ENCODE assay signal across 8 cellular contexts in the genomic region with DNA sequence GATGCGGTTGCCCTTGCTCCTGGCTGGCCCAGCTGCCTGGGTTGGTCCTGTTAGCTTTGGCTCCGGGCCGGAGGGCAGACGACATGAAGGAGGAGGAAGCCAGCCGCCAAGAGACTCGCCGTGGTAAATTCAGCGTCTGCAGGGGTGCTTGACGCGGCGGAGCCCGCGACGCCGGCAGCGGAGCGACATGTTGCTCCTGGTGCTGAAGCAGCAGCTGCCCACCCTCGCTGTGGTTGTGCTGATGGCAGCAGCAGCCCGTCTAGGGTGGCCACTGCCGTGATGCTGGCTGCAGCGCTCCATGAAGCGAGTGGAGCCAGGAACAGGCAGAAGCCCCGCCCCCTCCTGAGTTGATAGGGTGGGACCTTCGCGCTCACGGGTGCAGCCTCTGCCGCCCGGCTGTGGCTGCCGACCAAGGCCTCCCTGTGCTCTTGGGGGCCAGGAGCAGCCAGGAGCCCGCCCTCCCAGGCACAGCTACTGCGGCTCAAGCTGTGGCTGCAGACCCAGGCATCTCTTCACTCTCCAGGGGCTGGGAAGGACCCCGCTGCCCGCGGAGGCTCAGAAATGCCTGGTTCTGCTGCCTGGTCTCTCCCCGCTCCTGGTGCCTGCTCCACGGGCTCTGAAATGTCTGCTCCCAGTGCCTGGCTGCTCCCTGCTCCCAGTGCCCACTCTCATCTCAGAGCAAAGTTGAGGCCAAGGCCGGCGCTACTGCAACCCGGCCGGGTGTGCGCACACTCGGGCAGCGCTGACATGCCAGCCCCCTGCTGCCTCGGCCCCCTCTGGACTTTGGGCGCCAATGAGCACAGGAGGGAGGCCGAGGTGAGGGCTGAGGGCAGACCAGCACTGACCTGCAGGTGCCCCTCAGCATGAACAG. TPM values are rescaled to one million over a fixed set of nuclear protein-coding genes. Genes with fewer than 3 reads are reported as not detected.
DNase-seq lines count a peak whose midpoint lies in the region; ATAC-seq and TF ChIP-seq lines count a peak whose summit lies in the region.

No MANE protein-coding gene starts in this region.

- H3K27me3 ChIP-seq in AG04450 (ENCODE audit: control insufficient read depth, insufficient read depth, low read length) = no peaks in the 10 kb centered on the region

- POLR2A ChIA-PET in AG04450 (lab: Yijun Ruan, JAX) = no interaction called here
- POLR2A ChIA-PET in activated B cell treated with CpG ODN at 0.5 μM for 24 hours (lab: Charles Lee) = interaction anchor here (1.5 to 7.1 kb wide), 4 partner anchors 10 to 58 kb away, joined by 4 to 250 read pairs (median 38); a partner anchor contains a TSS

- no peaks in the 10 kb centered on the region for H3K9me3 Mint-ChIP-seq in activated B cell treated with CpG ODN at 0.5 μM for 24 hours
- H3K9me3 Mint-ChIP-seq in central memory CD8-positive, alpha-beta T cell = no peaks in the 10 kb centered on the region

- H3K4me3 ChIP-seq in AG04450 (ENCODE audit: low read depth, low read length) = peak overlapping the region; percentile 75

- peaks cover 3% of the 10 kb centered on the region for H3K36me3 Mint-ChIP-seq in activated B cell treated with CpG ODN at 0.5 μM for 24 hours (ENCODE audit: low read depth)
- peaks cover 15% of the 10 kb centered on the region for H3K36me3 Mint-ChIP-seq in central memory CD8-positive, alpha-beta T cell (ENCODE audit: insufficient read depth)

- no peaks in the 10 kb centered on the region; the same call in 1 of the 2 replicates for H3K9me3 ChIP-seq in AG04450 (ENCODE audit: control insufficient read depth, insufficient read depth, low read length)

- no peak for DNase-seq in AG04450 (ENCODE audit: low read depth, low spot score)
- DNase-seq in NCI-H2196 treated with DMSO at 0.1 percent for 48 hours (lab: John Stamatoyannopoulos, UW; ENCODE audit: unreplicated experiment) = peak; percentile 47
- peak; percentile 67 for DNase-seq in activated B cell treated with CpG ODN at 0.5 μM for 24 hours
- peak; percentile 50 to 59 for DNase-seq in central memory CD8-positive, alpha-beta T cell (ENCODE audit: low spot score in 2 of 2)
- peak; percentile 31 for DNase-seq in kidney glomerular epithelial cell (lab: John Stamatoyannopoulos, UW)
- DNase-seq in stimulated activated CD4-positive, alpha-beta T cell treated with anti-CD3 and anti-CD28 coated beads, Interleukin-1b, Interleukin-23, amount 100 ng/mL, for 1 hour (ENCODE audit: low read depth in 2 of 2) = peak; percentile 48 to 64

- H3K27me3 Mint-ChIP-seq in activated B cell treated with CpG ODN at 0.5 μM for 24 hours = no peaks in the 10 kb centered on the region
- H3K27me3 Mint-ChIP-seq in central memory CD8-positive, alpha-beta T cell = no peaks in the 10 kb centered on the region

- intact Hi-C loops in activated B cell treated with CpG ODN at 0.5 μM for 24 hours (cut with micrococcal nuclease) = loop anchor here (1.0 kb wide), 2 partner anchors 10 to 37 kb away; no protein-coding TSS in a partner anchor

- TF ChIP-seq CTCF in AG04450 (IDR thresholded peaks at IDR 0.05; ENCODE audit: low read depth, low read length) (no peak), activated B cell treated with CpG ODN at 0.5 μM for 24 hours (IDR thresholded peaks at IDR 0.05) (no peak)

- H3K27ac Mint-ChIP-seq in activated B cell treated with CpG ODN at 0.5 μM for 24 hours = peak overlapping the region; percentile 77
- peak overlapping the region; percentile 86 for H3K27ac Mint-ChIP-seq in central memory CD8-positive, alpha-beta T cell (ENCODE audit: low read depth)

- CTCF ChIA-PET in AG04450 (lab: Charles Lee) = no interaction called here
- CTCF ChIA-PET in activated B cell treated with CpG ODN at 0.5 μM for 24 hours (lab: Charles Lee) = no interaction called here

- H3K27ac ChIP-seq in AG04450 (ENCODE audit: low read depth, low read length) = peak overlapping the region; percentile 21

- H3K4me1 Mint-ChIP-seq in activated B cell treated with CpG ODN at 0.5 μM for 24 hours = peaks cover 38% of the 10 kb centered on the region
- peaks cover 39% of the 10 kb centered on the region for H3K4me1 Mint-ChIP-seq in central memory CD8-positive, alpha-beta T cell

- peak overlapping the region; percentile 90 for H3K4me3 Mint-ChIP-seq in activated B cell treated with CpG ODN at 0.5 μM for 24 hours
- H3K4me3 Mint-ChIP-seq in central memory CD8-positive, alpha-beta T cell = peak overlapping the region; percentile 72

- peak; percentile 76 for ATAC-seq in GM18907 (IDR thresholded peaks at IDR 0.05; ENCODE audit: unreplicated experiment)
- ATAC-seq in HG03135 (IDR thresholded peaks at IDR 0.05; ENCODE audit: unreplicated experiment) = peak; percentile 49
- peak; percentile 51 for ATAC-seq in activated B cell treated with CpG ODN at 0.5 μM for 24 hours (ENCODE audit: low read depth)
- peak; percentile 47 for ATAC-seq in central memory CD8-positive, alpha-beta T cell (replicated peaks; ENCODE audit: extremely low read depth, poor library complexity, severe bottlenecking)

RNA-seq across cellular contexts. Expression of a gene that starts 4.4 kb away (rescaled TPM):
- 12.7 and 14.6 TPM in 2 replicates for polyA plus RNA-seq in AG04450 (2011; rRNA removed)
- polyA minus RNA-seq in AG04450 (2011; rRNA and poly(A)+ RNA removed) = 4.3 and 6.3 TPM in 2 replicates
- 36.4 and 40.3 TPM in 2 replicates for total RNA-seq in activated B cell treated with CpG ODN at 0.5 μM for 24 hours

RNA-seq across cellular contexts. Expression of a gene that starts 25.2 kb away (rescaled TPM):
- 9.1 and 10.9 TPM in 2 replicates for polyA plus RNA-seq in AG04450 (2011; rRNA removed)
- polyA minus RNA-seq in AG04450 (2011; rRNA and poly(A)+ RNA removed) = 9.2 and 14.7 TPM in 2 replicates
- total RNA-seq in activated B cell treated with CpG ODN at 0.5 μM for 24 hours = 47.0 and 52.2 TPM in 2 replicates

RNA-seq across cellular contexts. Expression of a gene that starts 37.5 kb away (rescaled TPM):
- polyA plus RNA-seq in AG04450 (2011; rRNA removed) = 15.3 and 16.6 TPM in 2 replicates
- 17.7 and 21.6 TPM in 2 replicates for polyA minus RNA-seq in AG04450 (2011; rRNA and poly(A)+ RNA removed)
- total RNA-seq in activated B cell treated with CpG ODN at 0.5 μM for 24 hours = 26.3 and 27.3 TPM in 2 replicates

RNA-seq across cellular contexts. Expression of a gene that starts 42.8 kb away (rescaled TPM):
- 4.9 and 6.7 TPM in 2 replicates for polyA plus RNA-seq in AG04450 (2011; rRNA removed)
- polyA minus RNA-seq in AG04450 (2011; rRNA and poly(A)+ RNA removed) = 7.6 and 8.0 TPM in 2 replicates
- total RNA-seq in activated B cell treated with CpG ODN at 0.5 μM for 24 hours = 12.3 and 13.4 TPM in 2 replicates
